In genomic region chr18:57447154-57447621, GRCh38 we compare ENCODE assay signal across 11 cellular contexts. TPM values are rescaled to one million over a fixed set of nuclear protein-coding genes. Genes with fewer than 3 reads are reported as not detected.
DNase-seq lines count a peak whose midpoint lies in the region; ATAC-seq and TF ChIP-seq lines count a peak whose summit lies in the region.
"Had no signal": no experiment of that assay in that cellular context is flagged by ENCODE, and none has a peak within 500 bp of the region (broad histone marks: within the 10 kb centered on the region; RNA-seq: fewer than 3 reads in every experiment).

No MANE protein-coding gene starts in this region.

- DNase-seq in AG20443 (ENCODE audit: low spot score) (peak; percentile 57), GM23338 (ENCODE audit: low spot score) (peak; percentile 87), WTC11 (ENCODE audit: low spot score) (peak; percentile 85), islet precursor cell (peak; percentile 91)
- DNase-seq in activated CD4-positive, CD25-positive, alpha-beta regulatory T cell (lab: John Stamatoyannopoulos, UW) = no peak
- DNase-seq in activated T-cell treated with anti-CD3 and anti-CD28 coated beads, Interleukin-2, amount 50 U/mL, for 4 hours = no peak
- DNase-seq: DMS79; effector CD4-positive, alpha-beta T cell; PC-3 had no signal

- no peaks in the 10 kb centered on the region for H3K36me3 ChIP-seq in GM23338 (ENCODE audit: insufficient read depth)

- H3K4me1 ChIP-seq in GM23338 (ENCODE audit: insufficient read depth) = peaks cover 25% of the 10 kb centered on the region

- peak; percentile 42 to 47 for TF ChIP-seq CTCF in GM23338 (conservative IDR thresholded peaks at IDR 0.05; ENCODE audit: low read depth in 2 of 2)
- no peak for TF ChIP-seq CTCF in WTC11 (IDR thresholded peaks at IDR 0.05)

- peaks cover 24% of the 10 kb centered on the region for H3K4me1 Mint-ChIP-seq in GM23338
- H3K4me1 Mint-ChIP-seq in WTC11 = peaks cover 19% of the 10 kb centered on the region
- no peaks in the 10 kb centered on the region for H3K4me1 Mint-ChIP-seq in activated T-cell treated with anti-CD3 and anti-CD28 coated beads, Interleukin-2, amount 50 U/mL, for 4 hours (ENCODE audit: low read depth)

- H3K4me3 ChIP-seq in GM23338 = peak overlapping the region; percentile 18; the same call in 1 of the 2 replicates

- ATAC-seq in GM23338 = peak; percentile 95
- peak; percentile 93 for ATAC-seq in WTC11
- ATAC-seq in GM19351 (IDR thresholded peaks at IDR 0.05; ENCODE audit: unreplicated experiment) = no peak
- no peak for ATAC-seq in GM19023 (IDR thresholded peaks at IDR 0.05; ENCODE audit: unreplicated experiment)
- ATAC-seq in activated T-cell treated with anti-CD3 and anti-CD28 coated beads, Interleukin-2, amount 50 U/mL, for 4 hours = no peak

- no peaks in the 10 kb centered on the region for H3K79me2 ChIP-seq in GM23338 (replicated peaks; ENCODE audit: insufficient read depth)

- H3K27me3 Mint-ChIP-seq in GM23338 (ENCODE audit: insufficient read depth, low read depth, poor library complexity) (peaks cover 38% of the 10 kb centered on the region), WTC11 (ENCODE audit: low read depth) (peaks cover 47% of the 10 kb centered on the region)
- H3K27me3 Mint-ChIP-seq in activated T-cell treated with anti-CD3 and anti-CD28 coated beads, Interleukin-2, amount 50 U/mL, for 4 hours (ENCODE audit: low read depth) = peaks cover 54% of the 10 kb centered on the region

- H3K27ac Mint-ChIP-seq in GM23338 (no peak overlapping the region), WTC11 (no peak overlapping the region)

- CTCF ChIA-PET in WTC11 (lab: Charles Lee) = interaction anchor here (0.6 to 1.7 kb wide), 15 partner anchors 8 to 1666 kb away, joined by 3 to 19 read pairs (median 3); partner anchors contain the start of gene ONECUT2

- no peak overlapping the region for H2AFZ ChIP-seq in GM23338

- H3K27me3 ChIP-seq in GM23338 (ENCODE audit: insufficient read depth) = peaks cover 46% of the 10 kb centered on the region

- H4K20me1 ChIP-seq in GM23338 (replicated peaks; ENCODE audit: insufficient read depth) = peaks cover 26% of the 10 kb centered on the region

- no peaks in the 10 kb centered on the region for H3F3A ChIP-seq in GM23338 (replicated peaks; ENCODE audit: low read depth)

- H3K4me3 Mint-ChIP-seq in GM23338 = peak overlapping the region; percentile 16; the same call in 1 of the 3 replicates
- H3K4me3 Mint-ChIP-seq in WTC11 = no peak overlapping the region
- H3K4me3 Mint-ChIP-seq in activated T-cell treated with anti-CD3 and anti-CD28 coated beads, Interleukin-2, amount 50 U/mL, for 4 hours = no peak overlapping the region

- H3K27ac ChIP-seq in GM23338 (ENCODE audit: low read depth) = no peak overlapping the region

- POLR2A ChIA-PET in WTC11 (lab: Charles Lee) = no interaction called here

- peak overlapping the region; percentile 45 for H3K4me2 ChIP-seq in GM23338

- H3K9me3 Mint-ChIP-seq in GM23338 = no peaks in the 10 kb centered on the region
- no peaks in the 10 kb centered on the region for H3K9me3 Mint-ChIP-seq in WTC11
- no peaks in the 10 kb centered on the region for H3K9me3 Mint-ChIP-seq in activated T-cell treated with anti-CD3 and anti-CD28 coated beads, Interleukin-2, amount 50 U/mL, for 4 hours

- H3K36me3 Mint-ChIP-seq in GM23338 (ENCODE audit: low read depth) (no peaks in the 10 kb centered on the region), WTC11 (no peaks in the 10 kb centered on the region)
- H3K36me3 Mint-ChIP-seq in activated T-cell treated with anti-CD3 and anti-CD28 coated beads, Interleukin-2, amount 50 U/mL, for 4 hours (ENCODE audit: insufficient read depth) = no peaks in the 10 kb centered on the region

- H3K9me2 ChIP-seq in GM23338 (ENCODE audit: insufficient read depth) = no peaks in the 10 kb centered on the region

TF ChIP-seq in GM23338, 12 proteins besides CTCF, POLR2A, EP300 and RAD21 (continues in another document):
- peak; percentile 98 for TF ChIP-seq REST (IDR thresholded peaks at IDR 0.05; ENCODE audit: unreplicated experiment)
- no peak for TF ChIP-seq EZH2phosphoT487 (IDR thresholded peaks at IDR 0.05; ENCODE audit: unreplicated experiment)

TF ChIP-seq in WTC11, 78 proteins besides CTCF, POLR2A, EP300 and RAD21 (continues in another document):
- TF ChIP-seq IRF2 (CRISPR knock-in tag; IDR thresholded peaks at IDR 0.05; ENCODE audit: borderline replicate concordance, low read depth) = 0 out of 2 replicates have a peak, but pooled peaks have one; percentile 83
- TF ChIP-seq ZNF532 (CRISPR knock-in tag; IDR thresholded peaks at IDR 0.05; ENCODE audit: borderline replicate concordance) = no peak
- peak; percentile 96 for TF ChIP-seq ZBTB43 (CRISPR knock-in tag; IDR thresholded peaks at IDR 0.05)
- peak; percentile 81; the same call in 1 of the 2 replicates for TF ChIP-seq USF1 (CRISPR knock-in tag; IDR thresholded peaks at IDR 0.05)
- TF ChIP-seq JUN (CRISPR knock-in tag; IDR thresholded peaks at IDR 0.05) = peak; percentile 96
- TF ChIP-seq NR1H2 (CRISPR knock-in tag; IDR thresholded peaks at IDR 0.05) = no peak
- peak; percentile 84 for TF ChIP-seq TEAD1 (CRISPR knock-in tag; IDR thresholded peaks at IDR 0.05)
- peak; percentile 89 for TF ChIP-seq TP53 (CRISPR knock-in tag; IDR thresholded peaks at IDR 0.05)
- TF ChIP-seq E2F4 (CRISPR knock-in tag; IDR thresholded peaks at IDR 0.05; ENCODE audit: borderline replicate concordance, low read depth) = peak; percentile 93
- TF ChIP-seq CREB1 (CRISPR knock-in tag; IDR thresholded peaks at IDR 0.05) = peak; percentile 78
- peak; percentile 47 for TF ChIP-seq NFYB (CRISPR knock-in tag; conservative IDR thresholded peaks at IDR 0.05; ENCODE audit: low read depth)
- TF ChIP-seq PRRX2 (CRISPR knock-in tag; IDR thresholded peaks at IDR 0.05) = no peak

RNA-seq across cellular contexts. Expression of gene ONECUT2, which starts 12.0 kb away (rescaled TPM):
- total RNA-seq in GM23338 (2014; rRNA removed; shearing (Covaris generic)) = 1.7 and 2.2 TPM in 2 replicates
- 0.68 and 0.82 TPM in 2 replicates for polyA plus RNA-seq in GM23338 (2016; fragmentation: Nextera tagmentation; extraction: Ambion mirVana)
- total RNA-seq in WTC11 (2021) = 0.87 to 1.9 TPM (median 1.6 TPM) in 3 replicates
- under 1 TPM; 0.03 to 0.05 (median 0.03) TPM for total RNA-seq in activated T-cell treated with anti-CD3 and anti-CD28 coated beads, Interleukin-2, amount 50 U/mL, for 4 hours

Comparison
In these comparisons a context has a peak if more than half of its experiments do, and no peak if none do; other contexts are left out.
1. DNase-seq: peak in AG20443 (single experiment), GM23338 (single experiment), WTC11 (single experiment) and islet precursor cell (single experiment); none in activated CD4-positive, CD25-positive, alpha-beta regulatory T cell (0 of 4) and activated T-cell treated with anti-CD3 and anti-CD28 coated beads, Interleukin-2, amount 50 U/mL, for 4 hours (single experiment).
2. ATAC-seq: peak in GM23338 (single experiment) and WTC11 (single experiment); none in GM19351 (single experiment), GM19023 (single experiment) and activated T-cell treated with anti-CD3 and anti-CD28 coated beads, Interleukin-2, amount 50 U/mL, for 4 hours (0 of 2).